Comparison of ENCODE assay signal across 8 cellular contexts in the genomic region with DNA sequence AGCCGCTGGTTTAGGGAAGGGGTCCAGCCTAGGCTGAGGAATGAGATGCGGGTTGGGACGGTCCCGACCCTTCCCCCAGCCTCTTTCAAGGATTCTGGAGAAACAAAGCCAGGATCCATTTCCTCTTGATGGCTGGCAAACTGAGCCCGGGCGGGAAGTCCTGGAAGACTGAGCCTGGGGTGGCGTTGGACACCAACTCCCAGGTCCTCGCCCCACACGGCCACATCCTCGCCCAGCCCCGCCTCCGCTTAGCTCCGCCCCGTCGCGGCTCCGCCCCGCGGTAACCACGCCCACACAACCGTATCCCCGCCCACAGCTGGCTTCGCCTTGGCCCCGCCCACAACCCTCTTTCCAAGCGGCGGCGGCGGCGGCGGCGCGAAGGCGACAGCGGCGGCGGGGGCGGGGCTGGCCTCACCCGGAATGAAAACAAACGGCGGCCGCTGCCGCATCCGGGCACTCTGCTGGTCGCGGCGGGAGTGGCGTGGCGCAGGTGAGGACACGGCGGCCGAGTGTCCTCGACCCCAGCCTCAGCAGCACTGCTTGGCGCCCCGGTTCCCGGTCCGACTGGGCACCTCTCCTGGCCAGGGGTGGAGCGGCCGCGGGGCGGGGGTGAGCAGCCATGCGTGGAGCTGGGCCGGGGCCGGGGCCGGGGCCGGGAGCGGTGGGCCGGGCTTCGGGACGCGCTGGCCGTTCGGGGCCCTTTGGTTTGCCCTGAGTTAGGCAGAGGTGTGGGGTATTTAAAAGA. TPM values are rescaled to one million over a fixed set of nuclear protein-coding genes. Genes with fewer than 3 reads are reported as not detected.
A peak's percentile ranks its signal among the peaks of the same experiment; 100 is the strongest.
DNase-seq lines count a peak whose midpoint lies in the region; ATAC-seq and TF ChIP-seq lines count a peak whose summit lies in the region.

A gene with protein sequence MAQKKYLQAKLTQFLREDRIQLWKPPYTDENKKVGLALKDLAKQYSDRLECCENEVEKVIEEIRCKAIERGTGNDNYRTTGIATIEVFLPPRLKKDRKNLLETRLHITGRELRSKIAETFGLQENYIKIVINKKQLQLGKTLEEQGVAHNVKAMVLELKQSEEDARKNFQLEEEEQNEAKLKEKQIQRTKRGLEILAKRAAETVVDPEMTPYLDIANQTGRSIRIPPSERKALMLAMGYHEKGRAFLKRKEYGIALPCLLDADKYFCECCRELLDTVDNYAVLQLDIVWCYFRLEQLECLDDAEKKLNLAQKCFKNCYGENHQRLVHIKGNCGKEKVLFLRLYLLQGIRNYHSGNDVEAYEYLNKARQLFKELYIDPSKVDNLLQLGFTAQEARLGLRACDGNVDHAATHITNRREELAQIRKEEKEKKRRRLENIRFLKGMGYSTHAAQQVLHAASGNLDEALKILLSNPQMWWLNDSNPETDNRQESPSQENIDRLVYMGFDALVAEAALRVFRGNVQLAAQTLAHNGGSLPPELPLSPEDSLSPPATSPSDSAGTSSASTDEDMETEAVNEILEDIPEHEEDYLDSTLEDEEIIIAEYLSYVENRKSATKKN (plus strand): TSS at position 456 of the 745 bp plus-strand sequence. CDS start 3,538 bp downstream, outside the sequence.

- peaks cover 0 to 32% (median 19%) of the 10 kb centered on the region in 6 donors for H3K36me3 ChIP-seq in spleen

- ATAC-seq in GM18517 (IDR thresholded peaks at IDR 0.05; ENCODE audit: unreplicated experiment) (peak; percentile 45), HG03097 (IDR thresholded peaks at IDR 0.05; ENCODE audit: low FRiP score, unreplicated experiment) (peak; percentile 51)
- ATAC-seq in activated CD4-positive, CD25-positive, alpha-beta regulatory T cell treated with anti-CD3 and anti-CD28 coated beads, Interleukin-2, amount 50 U/mL, for 24 hours: peak; percentile 55 to 70

- TF ChIP-seq CTCF in 22Rv1 (IDR thresholded peaks at IDR 0.05) (no peak), spleen (IDR thresholded peaks at IDR 0.05 in 8 of 11, conservative IDR thresholded peaks at IDR 0.05 in 3 of 11) (peak in 4 of 11 experiments; percentile 31 to 49 (median 40))

- TF ChIP-seq POLR2A in spleen (IDR thresholded peaks at IDR 0.05): peak in 2 of 3 donors; percentile 37 to 43

- H3K27ac ChIP-seq in 22Rv1 (peak within 1 kb of the TSS; percentile 58), spleen (peak within 1 kb of the TSS; percentile 67 to 98 (median 94))

- H3K4me1 ChIP-seq in spleen: peaks cover 19 to 69% (median 40%) of the 10 kb centered on the region in 6 donors

- peak within 1 kb of the TSS; percentile 58 to 99 (median 96) for H3K4me3 ChIP-seq in spleen

- peaks cover 0 to 11% (median 0%) of the 10 kb centered on the region in 8 donors for H3K9me3 ChIP-seq in spleen

- peak; percentile 92 for DNase-seq in NCI-H2227 treated with DMSO at 0.1 percent for 48 hours (lab: John Stamatoyannopoulos, UW)
- peak; percentile 85 for DNase-seq in central memory CD4-positive, alpha-beta T cell
- DNase-seq in inferior parietal cortex (ENCODE audit: extremely low spot score): peak; percentile 87
- DNase-seq in spleen: peak; percentile 99

- WGBS in spleen, 5 donors: 5 to 9% (median 6%) methylated on average over 29 to 72 of the region's 72 CpGs

- no peaks in the 10 kb centered on the region for H3K27me3 ChIP-seq in spleen (replicated peaks in 1 of 7)

- intact Hi-C loops in spleen (cut with DNase I; ENCODE audit: low total_unique reads): no loop called here

RNA-seq across cellular contexts. Expression of the gene that starts here (rescaled TPM):
- 10 to 100 TPM; 60.2 to 80.9 (median 70.2) TPM for total RNA-seq in spleen
- 10 to 100 TPM; 25.2 to 48.2 (median 26.1) TPM for polyA plus RNA-seq in spleen

Comparison
In these comparisons a context has a peak if more than half of its experiments do, and no peak if none do; other contexts are left out.
1. Peak in every context shown above with its lines: DNase-seq, ATAC-seq, H3K4me3 ChIP-seq and H3K27ac ChIP-seq.